ENCODE assay signal across 9 cellular contexts in the genomic region with DNA sequence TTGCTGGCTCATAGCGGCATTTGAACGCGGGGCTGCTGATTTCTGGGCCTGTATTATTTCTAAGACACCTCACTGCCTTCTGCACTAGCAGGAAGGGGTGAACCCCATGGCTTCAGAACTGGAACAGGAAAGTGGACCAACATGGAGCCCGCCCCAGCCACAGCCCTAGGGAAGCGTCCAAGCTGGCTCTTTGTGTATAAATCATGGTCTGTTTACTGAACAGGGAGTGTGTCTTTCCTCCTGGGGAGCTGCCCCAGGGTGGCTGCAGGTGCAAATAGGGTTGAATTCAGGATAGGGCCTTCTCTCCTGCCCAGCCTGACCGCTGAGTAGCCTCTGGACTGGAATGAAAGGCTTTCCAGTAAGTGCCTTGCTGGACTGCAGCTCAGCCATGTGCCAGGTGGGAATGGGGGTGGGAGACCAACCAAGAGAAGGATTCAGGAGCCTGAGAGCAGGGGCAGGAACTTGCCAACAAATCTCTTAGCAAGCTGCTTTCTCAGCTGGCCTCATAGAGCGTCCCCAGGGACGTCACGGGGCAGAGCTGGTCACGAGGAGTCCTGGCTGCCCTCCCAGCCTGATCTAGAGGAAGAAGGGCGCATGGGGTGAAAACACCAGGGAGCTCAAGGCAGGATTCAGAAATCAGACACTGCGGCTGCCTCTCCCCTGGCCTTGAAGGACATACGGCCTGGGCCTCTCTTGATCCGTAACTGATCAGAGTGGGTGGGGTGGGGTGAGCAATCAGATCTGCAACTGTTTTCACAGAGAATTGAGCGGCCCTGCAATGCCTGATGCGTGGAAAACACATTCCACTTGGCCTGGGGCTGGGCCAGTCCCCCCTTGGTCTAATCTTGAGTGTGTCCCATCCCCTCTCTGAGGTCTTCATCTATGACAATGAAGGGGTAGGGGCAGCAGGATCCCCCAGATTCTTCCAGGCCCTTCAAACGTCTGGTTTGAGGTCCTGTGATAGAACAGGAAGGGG. TPM values are rescaled to one million over a fixed set of nuclear protein-coding genes. Genes with fewer than 3 reads are reported as not detected.
DNase-seq lines count a peak whose midpoint lies in the region; ATAC-seq and TF ChIP-seq lines count a peak whose summit lies in the region.
"Had no signal": no experiment of that assay in that cellular context is flagged by ENCODE, and none has a peak within 500 bp of the region (broad histone marks: within the 10 kb centered on the region; RNA-seq: fewer than 3 reads in every experiment).

No MANE protein-coding gene starts in this region.

- ATAC-seq in PC-3: no peak
- ATAC-seq in activated CD4-positive, alpha-beta T cell treated with anti-CD3 and anti-CD28 coated beads for 36 hours: no peak
- ATAC-seq in HG03159 (IDR thresholded peaks at IDR 0.05; ENCODE audit: unreplicated experiment): no peak
- ATAC-seq in GM21576 (IDR thresholded peaks at IDR 0.05; ENCODE audit: unreplicated experiment): no peak

- H4K20me1 ChIP-seq in neural progenitor cell (ENCODE audit: low read depth) (no peaks in the 10 kb centered on the region), PC-3 (ENCODE audit: low read length) (no peaks in the 10 kb centered on the region)

- no peaks in the 10 kb centered on the region for H3K9me2 ChIP-seq in PC-3 (replicated peaks; ENCODE audit: low read length)

- peaks cover 2% of the 10 kb centered on the region for H3K9me3 Mint-ChIP-seq in neural progenitor cell
- H3K9me3 Mint-ChIP-seq in activated CD4-positive, alpha-beta T cell treated with anti-CD3 and anti-CD28 coated beads for 36 hours (ENCODE audit: low read depth): no peaks in the 10 kb centered on the region
- H3K9me3 Mint-ChIP-seq: CD8-positive, alpha-beta memory T cell had no signal

- H2AFZ ChIP-seq in neural progenitor cell (replicated peaks) (peak overlapping the region; percentile 4), PC-3 (ENCODE audit: low read length) (no peak overlapping the region)

- H3K9ac ChIP-seq in neural progenitor cell: no peak overlapping the region
- no peak overlapping the region for H3K9ac ChIP-seq in PC-3 (ENCODE audit: low read length)

- H3K27ac Mint-ChIP-seq in neural progenitor cell: peak overlapping the region; percentile 25
- H3K27ac Mint-ChIP-seq in activated CD4-positive, alpha-beta T cell treated with anti-CD3 and anti-CD28 coated beads for 36 hours: no peak overlapping the region

- intact Hi-C loops in PC-3 (cut with micrococcal nuclease): loop anchor here (2.0 kb wide), 1 partner anchor 135 kb away; no protein-coding TSS in a partner anchor
- intact Hi-C loops in activated CD4-positive, alpha-beta T cell treated with anti-CD3 and anti-CD28 coated beads for 36 hours (cut with DNase I, micrococcal nuclease): no loop called here

- H3K27ac ChIP-seq in neural progenitor cell (no peak overlapping the region), PC-3 (ENCODE audit: low read length) (no peak overlapping the region)

- CTCF ChIA-PET in PC-3 (lab: Charles Lee): interaction anchor here (0.7 kb wide), 1 partner anchor 135 kb away, joined by 4 read pairs; no protein-coding TSS in a partner anchor
- CTCF ChIA-PET in activated CD4-positive, alpha-beta T cell treated with anti-CD3 and anti-CD28 coated beads for 36 hours (lab: Charles Lee): interaction anchor here (1.7 kb wide), 1 partner anchor 23 kb away, joined by 6 read pairs; no protein-coding TSS in a partner anchor

- no peaks in the 10 kb centered on the region for H3K27me3 ChIP-seq in neural progenitor cell
- H3K27me3 ChIP-seq in PC-3 (ENCODE audit: low read length): peaks cover 2% of the 10 kb centered on the region; the same call in 1 of the 2 replicates

- H3K4me3 ChIP-seq in neural progenitor cell (no peak overlapping the region), PC-3 (ENCODE audit: low read length) (no peak overlapping the region)

- no peaks in the 10 kb centered on the region for H3K36me3 ChIP-seq in neural progenitor cell
- H3K36me3 ChIP-seq in PC-3 (ENCODE audit: low read depth, low read length): no peaks in the 10 kb centered on the region

- TF ChIP-seq CTCF in neural progenitor cell (IDR thresholded peaks at IDR 0.05): no peak
- no peak for TF ChIP-seq CTCF in PC-3 (conservative IDR thresholded peaks at IDR 0.05; ENCODE audit: low read depth, low read length)

- H3K79me2 ChIP-seq in neural progenitor cell (ENCODE audit: low read depth) (no peaks in the 10 kb centered on the region), PC-3 (ENCODE audit: low read length) (no peaks in the 10 kb centered on the region)

- H3K4me1 Mint-ChIP-seq in neural progenitor cell: peaks cover 14% of the 10 kb centered on the region
- peaks cover 18% of the 10 kb centered on the region for H3K4me1 Mint-ChIP-seq in activated CD4-positive, alpha-beta T cell treated with anti-CD3 and anti-CD28 coated beads for 36 hours

- H3K4me1 ChIP-seq in neural progenitor cell: peaks cover 31% of the 10 kb centered on the region
- H3K4me1 ChIP-seq in PC-3 (ENCODE audit: insufficient read depth, low read length): no peaks in the 10 kb centered on the region

- H3F3A ChIP-seq in neural progenitor cell (ENCODE audit: low read depth) (peaks cover 18% of the 10 kb centered on the region), PC-3 (ENCODE audit: low read length, unreplicated experiment) (no peaks in the 10 kb centered on the region)

- POLR2A ChIA-PET in PC-3 (lab: Charles Lee; ENCODE audit: unreplicated experiment): no interaction called here
- POLR2A ChIA-PET in activated CD4-positive, alpha-beta T cell treated with anti-CD3 and anti-CD28 coated beads for 36 hours (lab: Charles Lee): no interaction called here

- H3K4me2 ChIP-seq in neural progenitor cell (peak overlapping the region; percentile 6), PC-3 (ENCODE audit: low read length) (no peak overlapping the region)

- no TSS peak for BruUV-seq in PC-3 (replicated peaks; lab: Mats Ljungman, UMichigan)

- H3K9me3 ChIP-seq in neural progenitor cell (ENCODE audit: low read depth): no peaks in the 10 kb centered on the region
- H3K9me3 ChIP-seq in PC-3 (ENCODE audit: low read length): no peaks in the 10 kb centered on the region

- H3K4me3 Mint-ChIP-seq in neural progenitor cell: no peak overlapping the region
- H3K4me3 Mint-ChIP-seq in activated CD4-positive, alpha-beta T cell treated with anti-CD3 and anti-CD28 coated beads for 36 hours: no peak overlapping the region
- H3K4me3 Mint-ChIP-seq: CD8-positive, alpha-beta memory T cell had no signal

- DNase-seq in AG08396 (ENCODE audit: low spot score) (peak; percentile 69), NCI-H345 treated with DMSO at 0.1 percent for 48 hours (lab: John Stamatoyannopoulos, UW; ENCODE audit: unreplicated experiment) (peak; percentile 64), fibroblast of gingiva (ENCODE audit: low read depth) (peak; percentile 97), neural progenitor cell (ENCODE audit: low spot score) (no peak), PC-3 (no peak)
- no peak for DNase-seq in activated CD4-positive, alpha-beta T cell treated with anti-CD3 and anti-CD28 coated beads for 36 hours

- peaks cover 6% of the 10 kb centered on the region for H3K27me3 Mint-ChIP-seq in neural progenitor cell (ENCODE audit: insufficient read depth, low read depth)
- no peaks in the 10 kb centered on the region for H3K27me3 Mint-ChIP-seq in activated CD4-positive, alpha-beta T cell treated with anti-CD3 and anti-CD28 coated beads for 36 hours
- H3K27me3 Mint-ChIP-seq: CD8-positive, alpha-beta memory T cell had no signal

- no peaks in the 10 kb centered on the region for H3K36me3 Mint-ChIP-seq in neural progenitor cell
- no peaks in the 10 kb centered on the region for H3K36me3 Mint-ChIP-seq in activated CD4-positive, alpha-beta T cell treated with anti-CD3 and anti-CD28 coated beads for 36 hours (ENCODE audit: low read depth)

RNA-seq across cellular contexts. Expression of a gene that starts 56.5 kb away (rescaled TPM):
- 24.9 and 50.4 TPM in 2 replicates for total RNA-seq in neural progenitor cell (ENCODE audit: low replicate concordance)
- total RNA-seq in PC-3 (2014; rRNA removed): 38.6 and 43.7 TPM in 2 replicates
- total RNA-seq in activated CD4-positive, alpha-beta T cell treated with anti-CD3 and anti-CD28 coated beads for 36 hours: 10 to 100 TPM; 31.5 to 33.5 TPM

Comparison
In these comparisons a context has a peak if more than half of its experiments do, and no peak if none do; other contexts are left out.
1. DNase-seq: peak in AG08396 (single experiment), NCI-H345 treated with DMSO at 0.1 percent for 48 hours (single experiment) and fibroblast of gingiva (single experiment); none in neural progenitor cell (single experiment), PC-3 (single experiment) and activated CD4-positive, alpha-beta T cell treated with anti-CD3 and anti-CD28 coated beads for 36 hours (single experiment).